2 cellular contexts compared by ENCODE assay signal in genomic region chr16:86580063-86580797, GRCh38.
TF ChIP-seq lines count a peak whose summit lies in the region.

No MANE protein-coding gene starts in this region.

TF ChIP-seq in SK-N-SH, 30 proteins besides CTCF, POLR2A, EP300 and RAD21 (continued from another document):
- TF ChIP-seq TAF1 (IDR thresholded peaks at IDR 0.05; ENCODE audit: borderline replicate concordance, low read depth, low read length), result no peak
- no peak for TF ChIP-seq FOXJ3 (CRISPR knock-in tag; IDR thresholded peaks at IDR 0.05)
- TF ChIP-seq REST (IDR thresholded peaks at IDR 0.05; ENCODE audit: low read depth, low read length), result no peak
- no peak for TF ChIP-seq CHD2 (IDR thresholded peaks at IDR 0.05; ENCODE audit: low read length, partially characterized antibody)
- no peak for TF ChIP-seq MEF2A (IDR thresholded peaks at IDR 0.05; ENCODE audit: borderline replicate concordance, low read depth)
- no peak for TF ChIP-seq JUND (IDR thresholded peaks at IDR 0.05)
- no peak for TF ChIP-seq TEAD4 (IDR thresholded peaks at IDR 0.05; ENCODE audit: borderline replicate concordance, insufficient read depth)
- no peak for TF ChIP-seq EZH2phosphoT487 (IDR thresholded peaks at IDR 0.05; ENCODE audit: borderline replicate concordance, low read depth)
- TF ChIP-seq MXI1 (IDR thresholded peaks at IDR 0.05; ENCODE audit: low read depth, low read length), result no peak
- TF ChIP-seq ZBTB33 (IDR thresholded peaks at IDR 0.05; ENCODE audit: borderline replicate concordance, low read depth), result no peak

TF ChIP-seq in SK-N-SH treated with all-trans-retinoic acid at 6 μM for 48 hours, 23 proteins besides CTCF, POLR2A, EP300 and RAD21 (continued from another document):
- no peak for TF ChIP-seq CSRNP3 (CRISPR knock-in tag; IDR thresholded peaks at IDR 0.05)
- TF ChIP-seq ZNF565 (CRISPR knock-in tag; conservative IDR thresholded peaks at IDR 0.05; ENCODE audit: low read depth), result no peak
- no peak for TF ChIP-seq PPARA (CRISPR knock-in tag; IDR thresholded peaks at IDR 0.05; ENCODE audit: borderline replicate concordance)
- no peak for TF ChIP-seq ZFP3 (CRISPR knock-in tag; IDR thresholded peaks at IDR 0.05)
- TF ChIP-seq PATZ1 (CRISPR knock-in tag; IDR thresholded peaks at IDR 0.05; ENCODE audit: borderline replicate concordance), result no peak
- TF ChIP-seq ZNF8 (CRISPR knock-in tag; IDR thresholded peaks at IDR 0.05), result no peak
- no peak for TF ChIP-seq POU6F1 (CRISPR knock-in tag; IDR thresholded peaks at IDR 0.05; ENCODE audit: borderline replicate concordance, low read depth)
- TF ChIP-seq RARB (CRISPR knock-in tag; IDR thresholded peaks at IDR 0.05), result no peak
- TF ChIP-seq OSR1 (CRISPR knock-in tag; IDR thresholded peaks at IDR 0.05), result no peak
- no peak for TF ChIP-seq BACH2 (CRISPR knock-in tag; IDR thresholded peaks at IDR 0.05; ENCODE audit: borderline replicate concordance)
TF ChIP-seq in SK-N-SH treated with all-trans-retinoic acid at 6 μM for 48 hours: peak in this region for 0.
